17 cellular contexts compared by ENCODE assay signal in genomic region chr2:1836321-1836860, GRCh38.
DNase-seq lines count a peak whose midpoint lies in the region; ATAC-seq, FAIRE-seq and TF ChIP-seq lines count a peak whose summit lies in the region.
"Had no signal": no experiment of that assay in that cellular context is flagged by ENCODE, and none has a peak within 500 bp of the region (broad histone marks: within the 10 kb centered on the region; RNA-seq: fewer than 3 reads in every experiment).

No MANE protein-coding gene starts in this region.

- no peak overlapping the region for H4K5ac ChIP-seq in H1 (ENCODE audit: insufficient read length, low read depth, low read length)

- H2BK5ac ChIP-seq in H1 (ENCODE audit: low read depth, low read length): no peak overlapping the region

- H3K4me2 ChIP-seq in H1 (ENCODE audit: insufficient read depth in 1 of 2, low read depth in 2 of 2, low read length in 2 of 2): 0 out of 4 replicates have a peak overlapping the region, but pooled peaks of 1 of the 2 experiments have one; percentile 25
- H3K4me2 ChIP-seq in GM23248 (ENCODE audit: unreplicated experiment): no peak overlapping the region

- TF ChIP-seq POLR2A in H1 (IDR thresholded peaks at IDR 0.05; ENCODE audit: control extremely low read depth in 1 of 2, low read depth in 2 of 2, low read length in 2 of 2): no peak

- no peak overlapping the region for H2BK20ac ChIP-seq in H1 (ENCODE audit: low read length)

- H3K9ac ChIP-seq in H1 (replicated peaks in 1 of 4; ENCODE audit: extremely low read depth in 1 of 4, low read depth in 3 of 4, low read length in 3 of 4) (no peak overlapping the region), GM23248 (no peak overlapping the region)

- CTCF ChIA-PET in HEK293 (lab: Yijun Ruan, JAX): interaction anchor here (0.6 kb wide), 1 partner anchor 1122 kb away, joined by 4 read pairs; no protein-coding TSS in a partner anchor
- CTCF ChIA-PET in H1 (lab: Charles Lee; ENCODE audit: partially characterized antibody): interaction anchor here (0.7 to 4.3 kb wide), 7 partner anchors 9 to 353 kb away, joined by 3 to 18 read pairs (median 3); no protein-coding TSS in a partner anchor

- peaks cover 0 to 1% (median 0%) of the 10 kb centered on the region in 4 experiments; a peak in 2 of 7 replicates for H3K27me3 ChIP-seq in H1 (replicated peaks in 1 of 4; ENCODE audit: control insufficient read depth in 3 of 4, extremely low read depth in 1 of 4, insufficient read depth in 3 of 4, low read length in 3 of 4)
- H3K27me3 ChIP-seq in GM23248 (replicated peaks; ENCODE audit: insufficient read depth): peaks cover 3% of the 10 kb centered on the region

- ATAC-seq in HG02938 (IDR thresholded peaks at IDR 0.05; ENCODE audit: unreplicated experiment) (no peak), HG02884 (IDR thresholded peaks at IDR 0.05; ENCODE audit: unreplicated experiment) (no peak), SK-N-SH treated with all-trans-retinoic acid at 6 μM for 48 hours (no peak)

- no peak for TF ChIP-seq RAD21 in H1 (IDR thresholded peaks at IDR 0.05 in 1 of 2, conservative IDR thresholded peaks at IDR 0.05 in 1 of 2; ENCODE audit: low read depth in 2 of 2, low read length in 2 of 2)

- in situ Hi-C loops in GM23248 (cut with MboI): no loop called here

- H3K79me1 ChIP-seq in H1 (ENCODE audit: low read depth, low read length): no peaks in the 10 kb centered on the region

- H3K36me3 ChIP-seq in HEK293 (ENCODE audit: control insufficient read depth in 2 of 2, insufficient read depth in 1 of 2, low read length in 2 of 2): no peaks in the 10 kb centered on the region
- H3K36me3 ChIP-seq in H1 (ENCODE audit: control insufficient read depth in 2 of 4, insufficient read depth in 4 of 4, low read length in 3 of 4): no peaks in the 10 kb centered on the region
- H3K36me3 ChIP-seq in GM23248 (ENCODE audit: low read depth): no peaks in the 10 kb centered on the region

- no peak overlapping the region for H3K14ac ChIP-seq in H1 (ENCODE audit: insufficient read length)

- H3K4ac ChIP-seq in H1 (replicated peaks; ENCODE audit: insufficient read length, low read depth, low read length): peak overlapping the region; percentile 21

- intact Hi-C loops in posterior vena cava (cut with DNase I): no loop called here

- H3K23ac ChIP-seq in H1 (ENCODE audit: insufficient read length): no peak overlapping the region

- no peaks in the 10 kb centered on the region for H3K4me1 ChIP-seq in HEK293 (ENCODE audit: control insufficient read depth, insufficient read depth, low read length)
- H3K4me1 ChIP-seq in H1 (replicated peaks in 1 of 4; ENCODE audit: control insufficient read depth in 3 of 4, insufficient read depth in 4 of 4, low read length in 3 of 4): peaks cover 0 to 10% (median 2%) of the 10 kb centered on the region in 4 experiments; a peak in 4 of 7 replicates
- H3K4me1 ChIP-seq in GM23248 (ENCODE audit: insufficient read depth): no peaks in the 10 kb centered on the region

- H2BK15ac ChIP-seq in H1 (ENCODE audit: low read length): no peak overlapping the region

- H3K4me3 ChIP-seq in HEK293 (ENCODE audit: low read depth, low read length) (no peak overlapping the region), H1 (ENCODE audit: extremely low read depth in 1 of 4, insufficient read depth in 2 of 4, low read depth in 3 of 4, low read length in 4 of 4) (no peak overlapping the region), GM23248 (no peak overlapping the region)

- POLR2A ChIA-PET in HEK293 (lab: Yijun Ruan, JAX): no interaction called here
- POLR2A ChIA-PET in H1 (lab: Charles Lee; ENCODE audit: partially characterized antibody): no interaction called here

- FAIRE-seq in H1 (lab: Jason Lieb, UNC): no peak
- FAIRE-seq: A204.1, D721Med, G401.6, GM12891 had no signal

- no peak overlapping the region for H2BK120ac ChIP-seq in H1 (replicated peaks; ENCODE audit: low read depth, low read length)

- TF ChIP-seq CTCF in HEK293 (tag by site-specific recombination; IDR thresholded peaks at IDR 0.05) (no peak), H1 (IDR thresholded peaks at IDR 0.05; ENCODE audit: control extremely low read depth in 1 of 3, insufficient read depth in 1 of 3, low read depth in 1 of 3, low read length in 3 of 3) (no peak)

- TF ChIP-seq EP300 in H1 (IDR thresholded peaks at IDR 0.05; ENCODE audit: borderline replicate concordance in 1 of 2, low read depth in 2 of 2, low read length in 2 of 2): no peak

- no peak overlapping the region for H2BK12ac ChIP-seq in H1 (ENCODE audit: low read depth, low read length)

- H3K9me2 ChIP-seq in GM23248 (ENCODE audit: insufficient read depth): no peaks in the 10 kb centered on the region

- H3K9me3 ChIP-seq in HEK293 (ENCODE audit: control insufficient read depth, insufficient read depth, low read depth, low read length) (no peaks in the 10 kb centered on the region), H1 (ENCODE audit: insufficient read depth in 2 of 2, low read depth in 1 of 2, low read length in 1 of 2) (no peaks in the 10 kb centered on the region), GM23248 (ENCODE audit: low read depth) (no peaks in the 10 kb centered on the region)

- no peak overlapping the region for H2AFZ ChIP-seq in H1 (ENCODE audit: low read length)
- no peak overlapping the region for H2AFZ ChIP-seq in GM23248

- no peaks in the 10 kb centered on the region for H3K79me2 ChIP-seq in H1 (ENCODE audit: control insufficient read depth in 1 of 2, insufficient read depth in 2 of 2, low read length in 2 of 2)
- H3K79me2 ChIP-seq in GM23248 (ENCODE audit: insufficient read depth): no peaks in the 10 kb centered on the region

- no peaks in the 10 kb centered on the region for H3K23me2 ChIP-seq in H1 (ENCODE audit: low read depth, low read length)

- H3K18ac ChIP-seq in H1 (ENCODE audit: extremely low read depth, low read length): no peak overlapping the region

- no peaks in the 10 kb centered on the region for H3F3A ChIP-seq in GM23248 (ENCODE audit: insufficient read depth)

- WGBS in H1 (ENCODE audit: extremely low coverage in 1 of 2, insufficient coverage in 1 of 2, insufficient read length in 1 of 2, insufficient replicate concordance in 2 of 2, low coverage in 1 of 2, low lambda C conversion rate in 2 of 2, missing lambda C conversion rate in 1 of 2), 2 experiments: 82% methylated on average over 4 of the region's 4 CpGs; no CpG with 5 or more reads in 1 of the 2 experiments
- 65 to 66% methylated on average over 4 of the region's 4 CpGs for WGBS in GM23248 (ENCODE audit: low coverage in 1 of 2, low lambda C conversion rate in 2 of 2, missing lambda C conversion rate in 2 of 2), 2 experiments

- H4K91ac ChIP-seq in H1 (replicated peaks; ENCODE audit: insufficient read length, low read length): no peak overlapping the region

- H3K56ac ChIP-seq in H1 (replicated peaks; ENCODE audit: insufficient read length, low read depth, low read length): no peak overlapping the region

- DNase-seq in H1 (ENCODE audit: low read depth in 1 of 2, low spot score in 2 of 2): no peak
- DNase-seq in posterior vena cava (ENCODE audit: low spot score): peak; percentile 28
- DNase-seq in GM23248: no peak
- DNase-seq: C1 segment of cervical spinal cord; CD4-positive, alpha-beta memory T cell; DMS79 treated with DMSO at 0.1 percent for 48 hours; EL; HCEC 1CT; IMR-90 had no signal

- H4K8ac ChIP-seq in H1 (ENCODE audit: extremely low read depth, insufficient read depth, low read length): no peak overlapping the region

- H2AK5ac ChIP-seq in H1 (ENCODE audit: low read depth, low read length): no peak overlapping the region

- H3K27ac ChIP-seq in HEK293 (ENCODE audit: extremely low read depth, low read depth, low read length) (no peak overlapping the region), H1 (ENCODE audit: low read depth, low read length) (no peak overlapping the region), GM23248 (no peak overlapping the region)

- H4K20me1 ChIP-seq in H1 (replicated peaks in 1 of 2; ENCODE audit: control insufficient read depth in 1 of 2, insufficient read depth in 2 of 2, low read length in 2 of 2): no peaks in the 10 kb centered on the region
- no peaks in the 10 kb centered on the region for H4K20me1 ChIP-seq in GM23248 (ENCODE audit: insufficient read depth)

TF ChIP-seq in HEK293, 187 proteins besides CTCF, POLR2A, EP300 and RAD21 (continues in another document):
- TF ChIP-seq ATF2 (tag by site-specific recombination; IDR thresholded peaks at IDR 0.05; ENCODE audit: low read depth): no peak

TF ChIP-seq in H1, 55 proteins besides CTCF, POLR2A, EP300 and RAD21 (continues in another document):
- TF ChIP-seq CBX5 (IDR thresholded peaks at IDR 0.05; ENCODE audit: low read depth, low read length) (no peak), JUN (IDR thresholded peaks at IDR 0.05; ENCODE audit: low read depth, low read length) (no peak), MAX (IDR thresholded peaks at IDR 0.05) (no peak), ATF3 (IDR thresholded peaks at IDR 0.05; ENCODE audit: insufficient read depth, low read depth, low read length) (no peak), ASH2L (IDR thresholded peaks at IDR 0.05; ENCODE audit: low read length) (no peak), PHF8 (conservative IDR thresholded peaks at IDR 0.05; ENCODE audit: low read depth, low read length) (no peak), TBP (IDR thresholded peaks at IDR 0.05; ENCODE audit: low read depth, low read length) (no peak)

TF ChIP-seq in SK-N-SH treated with all-trans-retinoic acid at 6 μM for 48 hours, 23 proteins besides CTCF, POLR2A, EP300 and RAD21:
- TF ChIP-seq ZNF565 (CRISPR knock-in tag; conservative IDR thresholded peaks at IDR 0.05; ENCODE audit: low read depth) (no peak), ZFP30 (CRISPR knock-in tag; IDR thresholded peaks at IDR 0.05) (no peak), BACH2 (CRISPR knock-in tag; IDR thresholded peaks at IDR 0.05; ENCODE audit: borderline replicate concordance) (no peak), ZNF70 (CRISPR knock-in tag; IDR thresholded peaks at IDR 0.05) (no peak), PPARA (CRISPR knock-in tag; IDR thresholded peaks at IDR 0.05; ENCODE audit: borderline replicate concordance) (no peak)
